In the genomic region with DNA sequence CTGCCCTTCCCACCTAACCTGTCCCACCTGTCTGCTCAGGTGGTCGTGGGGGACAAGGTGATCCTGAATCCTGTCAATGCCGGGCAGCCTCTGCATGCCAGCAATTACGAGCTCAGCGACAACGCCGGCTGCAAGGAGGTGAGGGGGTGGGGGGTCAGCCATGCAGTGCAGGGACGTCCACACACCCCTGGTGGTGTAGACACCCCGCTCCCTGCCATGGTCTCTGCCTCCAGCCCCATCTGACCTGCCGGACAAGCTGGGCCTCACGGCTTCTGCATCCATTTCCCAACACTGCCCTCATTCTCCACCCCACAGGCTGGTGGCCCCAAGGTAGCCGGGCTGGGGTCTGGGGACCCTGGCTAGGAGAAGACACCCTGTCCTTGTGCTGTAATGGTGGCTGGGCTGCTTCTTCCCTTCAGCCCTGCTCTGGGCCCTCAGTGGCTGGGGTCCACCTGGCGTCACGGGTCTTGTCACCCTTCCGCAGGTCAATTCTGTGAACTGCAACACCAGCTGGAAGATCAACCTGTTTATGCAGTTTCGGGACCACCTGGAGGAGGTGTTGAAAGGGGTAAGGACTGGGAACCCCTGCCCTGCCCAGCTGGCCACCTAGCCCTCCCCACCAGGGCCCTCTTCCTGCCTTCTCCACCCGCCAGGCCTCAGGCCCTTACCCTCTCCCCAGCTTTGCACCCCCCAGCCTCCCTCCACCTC, we compare ENCODE assay signal across 2 cellular contexts.
TF ChIP-seq lines count a peak whose summit lies in the region.

No MANE protein-coding gene starts in this region.

TF ChIP-seq in IMR-90, 13 proteins besides CTCF, POLR2A, EP300 and RAD21:
- TF ChIP-seq ELK1 (IDR thresholded peaks at IDR 0.05; ENCODE audit: borderline replicate concordance, low read depth, low read length): no peak
- no peak for TF ChIP-seq CEBPB (IDR thresholded peaks at IDR 0.05; ENCODE audit: low read depth, low read length)
- TF ChIP-seq NFE2L2 (IDR thresholded peaks at IDR 0.05; ENCODE audit: low read depth, low read length): no peak
- no peak for TF ChIP-seq FOS (IDR thresholded peaks at IDR 0.05; ENCODE audit: low read depth, low read length)
- TF ChIP-seq BHLHE40 (IDR thresholded peaks at IDR 0.05; ENCODE audit: low read depth, low read length): no peak
- no peak for TF ChIP-seq RFX5 (IDR thresholded peaks at IDR 0.05; ENCODE audit: low read depth, low read length)
- TF ChIP-seq, protein P1, sequence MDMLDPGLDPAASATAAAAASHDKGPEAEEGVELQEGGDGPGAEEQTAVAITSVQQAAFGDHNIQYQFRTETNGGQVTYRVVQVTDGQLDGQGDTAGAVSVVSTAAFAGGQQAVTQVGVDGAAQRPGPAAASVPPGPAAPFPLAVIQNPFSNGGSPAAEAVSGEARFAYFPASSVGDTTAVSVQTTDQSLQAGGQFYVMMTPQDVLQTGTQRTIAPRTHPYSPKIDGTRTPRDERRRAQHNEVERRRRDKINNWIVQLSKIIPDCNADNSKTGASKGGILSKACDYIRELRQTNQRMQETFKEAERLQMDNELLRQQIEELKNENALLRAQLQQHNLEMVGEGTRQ (IDR thresholded peaks at IDR 0.05; ENCODE audit: low read depth, low read length): no peak
- TF ChIP-seq MAZ (IDR thresholded peaks at IDR 0.05; ENCODE audit: borderline replicate concordance, low read depth, low read length): no peak
- no peak for TF ChIP-seq MXI1 (IDR thresholded peaks at IDR 0.05; ENCODE audit: borderline replicate concordance, low read depth, low read length)
- TF ChIP-seq SMC3 (IDR thresholded peaks at IDR 0.05; ENCODE audit: low read depth, low read length): no peak
- TF ChIP-seq CHD1 (IDR thresholded peaks at IDR 0.05; ENCODE audit: low read depth, low read length): no peak

TF ChIP-seq in GM12878, 131 proteins besides CTCF, POLR2A, EP300 and RAD21:
- TF ChIP-seq ZNF274 (IDR thresholded peaks at IDR 0.05; ENCODE audit: insufficient read depth, insufficient read length) (no peak), TCF12 (IDR thresholded peaks at IDR 0.05; ENCODE audit: low read depth, low read length) (no peak), IKZF2 (IDR thresholded peaks at IDR 0.05) (no peak), ASH2L (IDR thresholded peaks at IDR 0.05; ENCODE audit: borderline replicate concordance, low read depth) (no peak), POLR2AphosphoS5 (IDR thresholded peaks at IDR 0.05; ENCODE audit: low read length) (no peak), TCF7 (IDR thresholded peaks at IDR 0.05; ENCODE audit: borderline replicate concordance) (no peak), PAX8 (IDR thresholded peaks at IDR 0.05) (no peak), RFX5 (IDR thresholded peaks at IDR 0.05; ENCODE audit: low read depth, low read length) (no peak)
- TF ChIP-seq, protein P2, sequence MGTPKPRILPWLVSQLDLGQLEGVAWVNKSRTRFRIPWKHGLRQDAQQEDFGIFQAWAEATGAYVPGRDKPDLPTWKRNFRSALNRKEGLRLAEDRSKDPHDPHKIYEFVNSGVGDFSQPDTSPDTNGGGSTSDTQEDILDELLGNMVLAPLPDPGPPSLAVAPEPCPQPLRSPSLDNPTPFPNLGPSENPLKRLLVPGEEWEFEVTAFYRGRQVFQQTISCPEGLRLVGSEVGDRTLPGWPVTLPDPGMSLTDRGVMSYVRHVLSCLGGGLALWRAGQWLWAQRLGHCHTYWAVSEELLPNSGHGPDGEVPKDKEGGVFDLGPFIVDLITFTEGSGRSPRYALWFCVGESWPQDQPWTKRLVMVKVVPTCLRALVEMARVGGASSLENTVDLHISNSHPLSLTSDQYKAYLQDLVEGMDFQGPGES (IDR thresholded peaks at IDR 0.05): no peak
TF ChIP-seq in GM12878: peak in this region for 0.
